In genomic region chr16:50153648-50154368, GRCh38 we compare ENCODE assay signal across 1 cellular context.
A peak's percentile ranks its signal among the peaks of the same experiment; 100 is the strongest.
TF ChIP-seq lines count a peak whose summit lies in the region.

No MANE protein-coding gene starts in this region.

TF ChIP-seq in HEK293, 187 proteins besides CTCF, POLR2A, EP300 and RAD21 (continued from another document and continues in another):
- no peak for TF ChIP-seq PRDM2 (tag by site-specific recombination; IDR thresholded peaks at IDR 0.05; ENCODE audit: borderline replicate concordance)
- TF ChIP-seq ZNF560 (tag by site-specific recombination; IDR thresholded peaks at IDR 0.05; ENCODE audit: borderline replicate concordance): no peak
- TF ChIP-seq HOXA7 (CRISPR knock-in tag; IDR thresholded peaks at IDR 0.05; ENCODE audit: borderline replicate concordance): no peak
- TF ChIP-seq ZNF623 (tag by site-specific recombination; IDR thresholded peaks at IDR 0.05): no peak
- no peak for TF ChIP-seq ZBTB11 (tag by site-specific recombination; conservative IDR thresholded peaks at IDR 0.05; ENCODE audit: low read depth)
- TF ChIP-seq ZFHX2 (tag by site-specific recombination; conservative IDR thresholded peaks at IDR 0.05): peak; percentile 64; the same call in 1 of the 2 replicates
- no peak for TF ChIP-seq ZNF292 (tag by site-specific recombination; IDR thresholded peaks at IDR 0.05; ENCODE audit: borderline replicate concordance, low read depth)
- TF ChIP-seq KLF1 (tag by site-specific recombination; IDR thresholded peaks at IDR 0.05): no peak
- no peak for TF ChIP-seq ZNF132 (tag by site-specific recombination; IDR thresholded peaks at IDR 0.05; ENCODE audit: borderline replicate concordance)
- no peak for TF ChIP-seq GLI2 (tag by site-specific recombination; IDR thresholded peaks at IDR 0.05; ENCODE audit: borderline replicate concordance, low read depth)
- TF ChIP-seq ZFP41 (tag by site-specific recombination; IDR thresholded peaks at IDR 0.05; ENCODE audit: borderline replicate concordance): no peak
- no peak for TF ChIP-seq ZNF350 (tag by site-specific recombination; IDR thresholded peaks at IDR 0.05)
- TF ChIP-seq ZNF473 (tag by site-specific recombination; IDR thresholded peaks at IDR 0.05): no peak
- no peak for TF ChIP-seq KLF7 (tag by site-specific recombination; IDR thresholded peaks at IDR 0.05; ENCODE audit: borderline replicate concordance)
- no peak for TF ChIP-seq PRDM6 (tag by site-specific recombination; IDR thresholded peaks at IDR 0.05)
- TF ChIP-seq AEBP2 (tag by site-specific recombination; IDR thresholded peaks at IDR 0.05; ENCODE audit: borderline replicate concordance): no peak
- no peak for TF ChIP-seq ZNF561 (tag by site-specific recombination; IDR thresholded peaks at IDR 0.05; ENCODE audit: borderline replicate concordance)
- no peak for TF ChIP-seq BCL6B (tag by site-specific recombination; IDR thresholded peaks at IDR 0.05)
- no peak for TF ChIP-seq ZNF423 (tag by site-specific recombination; IDR thresholded peaks at IDR 0.05)
- peak; percentile 45 for TF ChIP-seq ZNF341 (tag by site-specific recombination; IDR thresholded peaks at IDR 0.05; ENCODE audit: low read depth)
- TF ChIP-seq KLF16 (tag by site-specific recombination; IDR thresholded peaks at IDR 0.05): peak; percentile 22; the same call in 1 of the 2 replicates
- no peak for TF ChIP-seq ZNF629 (tag by site-specific recombination; IDR thresholded peaks at IDR 0.05)
- no peak for TF ChIP-seq ZNF777 (tag by site-specific recombination; IDR thresholded peaks at IDR 0.05; ENCODE audit: borderline replicate concordance)
- TF ChIP-seq ZNF394 (tag by site-specific recombination; IDR thresholded peaks at IDR 0.05; ENCODE audit: borderline replicate concordance): no peak
- TF ChIP-seq ZNF580 (tag by site-specific recombination; IDR thresholded peaks at IDR 0.05): no peak
- TF ChIP-seq MEIS1 (CRISPR knock-in tag; IDR thresholded peaks at IDR 0.05; ENCODE audit: borderline replicate concordance): no peak
- no peak for TF ChIP-seq ZBTB6 (tag by site-specific recombination; IDR thresholded peaks at IDR 0.05)
- no peak for TF ChIP-seq SCRT1 (tag by site-specific recombination; IDR thresholded peaks at IDR 0.05; ENCODE audit: borderline replicate concordance)
- TF ChIP-seq PBX3 (CRISPR knock-in tag; IDR thresholded peaks at IDR 0.05): no peak
- no peak for TF ChIP-seq ZNF404 (tag by site-specific recombination; IDR thresholded peaks at IDR 0.05)
- no peak for TF ChIP-seq ZNF645 (tag by site-specific recombination; IDR thresholded peaks at IDR 0.05)
- TF ChIP-seq ZNF23 (tag by site-specific recombination; IDR thresholded peaks at IDR 0.05; ENCODE audit: borderline replicate concordance): no peak
- no peak for TF ChIP-seq ZNF133 (tag by site-specific recombination; IDR thresholded peaks at IDR 0.05)
- no peak for TF ChIP-seq GFI1B (tag by site-specific recombination; IDR thresholded peaks at IDR 0.05)
- no peak for TF ChIP-seq ZNF664 (tag by site-specific recombination; IDR thresholded peaks at IDR 0.05)
- TF ChIP-seq ZNF701 (tag by site-specific recombination; IDR thresholded peaks at IDR 0.05): no peak
- no peak for TF ChIP-seq ZNF704 (tag by site-specific recombination; IDR thresholded peaks at IDR 0.05)
- no peak for TF ChIP-seq ZNF529 (tag by site-specific recombination; IDR thresholded peaks at IDR 0.05; ENCODE audit: insufficient replicate concordance)
- TF ChIP-seq ZNF157 (tag by site-specific recombination; IDR thresholded peaks at IDR 0.05): no peak
